ENCODE assay signal across 25 cellular contexts in the genomic region with DNA sequence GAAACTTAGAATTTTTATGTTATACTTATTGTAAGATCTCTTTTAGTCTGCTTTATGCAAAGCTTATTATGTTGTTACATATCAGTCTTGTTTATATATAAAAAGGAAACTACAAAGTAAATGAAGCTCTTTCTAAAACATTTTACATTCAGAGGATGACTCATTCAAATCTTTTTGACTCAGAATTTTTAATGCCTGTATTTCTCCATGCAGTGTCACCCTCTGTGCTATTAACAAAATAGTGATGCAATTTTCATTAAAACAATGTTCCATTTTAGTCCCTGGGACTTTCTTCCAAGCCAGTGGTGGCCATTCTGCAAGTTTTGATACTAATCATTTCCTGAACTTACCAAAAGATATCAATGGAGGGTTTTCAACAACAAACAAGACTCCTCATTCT.
DNase-seq lines count a peak whose midpoint lies in the region; ATAC-seq, FAIRE-seq and TF ChIP-seq lines count a peak whose summit lies in the region.
"Had no signal": no experiment of that assay in that cellular context is flagged by ENCODE, and none has a peak within 500 bp of the region (broad histone marks: within the 10 kb centered on the region; RNA-seq: fewer than 3 reads in every experiment).

No MANE protein-coding gene starts in this region.

- H3K27ac ChIP-seq in mammary epithelial cell (ENCODE audit: insufficient read depth, low read depth, low read length) (no peak overlapping the region), small intestine (ENCODE audit: low read depth in 1 of 2, low read length in 1 of 2) (no peak overlapping the region)
- H3K27ac ChIP-seq: coronary artery, hepatocyte, left ventricle myocardium inferior, PC-9, right lobe of liver, upper lobe of left lung had no signal

- peak overlapping the region; percentile 32; the same call in 1 of the 2 replicates for H3K27ac Mint-ChIP-seq in HFFc6
- no peak overlapping the region for H3K27ac Mint-ChIP-seq in activated CD4-positive, alpha-beta T cell treated with anti-CD3 and anti-CD28 coated beads for 36 hours
- H3K27ac Mint-ChIP-seq: activated naive CD8-positive, alpha-beta T cell treated with anti-CD3 and anti-CD28 coated beads for 36 hours; brain; endodermal cell; immature natural killer cell had no signal

- H3K36me3 Mint-ChIP-seq in HFFc6 (ENCODE audit: low read depth): no peaks in the 10 kb centered on the region
- no peaks in the 10 kb centered on the region for H3K36me3 Mint-ChIP-seq in activated CD4-positive, alpha-beta T cell treated with anti-CD3 and anti-CD28 coated beads for 36 hours (ENCODE audit: low read depth)
- H3K36me3 Mint-ChIP-seq: activated naive CD8-positive, alpha-beta T cell treated with anti-CD3 and anti-CD28 coated beads for 36 hours; brain; immature natural killer cell had no signal

- peaks cover 15% of the 10 kb centered on the region for H3K4me1 Mint-ChIP-seq in HFFc6 (ENCODE audit: low read depth)
- no peaks in the 10 kb centered on the region for H3K4me1 Mint-ChIP-seq in activated CD4-positive, alpha-beta T cell treated with anti-CD3 and anti-CD28 coated beads for 36 hours
- H3K4me1 Mint-ChIP-seq: activated naive CD8-positive, alpha-beta T cell treated with anti-CD3 and anti-CD28 coated beads for 36 hours; endodermal cell; immature natural killer cell had no signal

- intact Hi-C loops in mammary epithelial cell (cut with micrococcal nuclease): no loop called here
- intact Hi-C loops in activated CD4-positive, alpha-beta T cell treated with anti-CD3 and anti-CD28 coated beads for 36 hours (cut with DNase I, micrococcal nuclease): no loop called here

- CTCF ChIA-PET in mammary epithelial cell (lab: Charles Lee; ENCODE audit: low non-redundant PET): no interaction called here
- CTCF ChIA-PET in activated CD4-positive, alpha-beta T cell treated with anti-CD3 and anti-CD28 coated beads for 36 hours (lab: Charles Lee): no interaction called here

- no peak overlapping the region for H3K4me2 ChIP-seq in mammary epithelial cell (ENCODE audit: insufficient read depth, low read depth, low read length)
- H3K4me2 ChIP-seq: hepatocyte, PC-9 had no signal

- TF ChIP-seq CTCF in AG10803 (conservative IDR thresholded peaks at IDR 0.05; ENCODE audit: low read length): no peak
- TF ChIP-seq CTCF in HFFc6 (IDR thresholded peaks at IDR 0.05): no peak
- TF ChIP-seq CTCF in mammary epithelial cell (conservative IDR thresholded peaks at IDR 0.05 in 1 of 2, IDR thresholded peaks at IDR 0.05 in 1 of 2; ENCODE audit: extremely low read depth in 1 of 2, insufficient read depth in 1 of 2, low read depth in 1 of 2, low read length in 2 of 2): no peak

- H3K4me3 ChIP-seq in AG10803 (ENCODE audit: low read length) (no peak overlapping the region), mammary epithelial cell (replicated peaks in 1 of 3; ENCODE audit: insufficient read depth in 1 of 3, low read depth in 2 of 3, low read length in 3 of 3) (no peak overlapping the region), small intestine (ENCODE audit: low read depth in 1 of 2, low read length in 2 of 2) (no peak overlapping the region)
- H3K4me3 ChIP-seq: coronary artery, hepatocyte, left ventricle myocardium inferior, mucosa of descending colon, PC-9, right lobe of liver, upper lobe of left lung had no signal

- no peaks in the 10 kb centered on the region for H3K9me3 ChIP-seq in mammary epithelial cell (replicated peaks; ENCODE audit: insufficient read depth, low read length)
- no peaks in the 10 kb centered on the region for H3K9me3 ChIP-seq in small intestine (ENCODE audit: control insufficient read depth, low read depth)
- H3K9me3 ChIP-seq: left ventricle myocardium inferior, mucosa of descending colon, right lobe of liver, upper lobe of left lung had no signal

- no peaks in the 10 kb centered on the region for H3K79me2 ChIP-seq in mammary epithelial cell (ENCODE audit: insufficient read depth, low read length)
- H3K79me2 ChIP-seq: hepatocyte had no signal

- no peak overlapping the region for H3K9ac ChIP-seq in mammary epithelial cell (ENCODE audit: insufficient read depth, low read length)

- in situ Hi-C loops in mammary epithelial cell (cut with MboI; ENCODE audit: low sequenced_read_pairs in 2 of 2): no loop called here

- no peak for FAIRE-seq in small intestine (lab: Jason Lieb, UNC)

- no peaks in the 10 kb centered on the region for H4K20me1 ChIP-seq in mammary epithelial cell (ENCODE audit: insufficient read depth, low read length)

- H2AFZ ChIP-seq in mammary epithelial cell (ENCODE audit: low read depth, low read length): no peak overlapping the region
- H2AFZ ChIP-seq: hepatocyte, PC-9 had no signal

- peaks cover 3% of the 10 kb centered on the region for H3K4me1 ChIP-seq in mammary epithelial cell (ENCODE audit: insufficient read depth, low read length)
- H3K4me1 ChIP-seq in small intestine (ENCODE audit: control insufficient read depth in 2 of 2, insufficient read depth in 1 of 2, low read depth in 1 of 2, low read length in 1 of 2): peaks cover 0 to 2% of the 10 kb centered on the region in 2 donors
- H3K4me1 ChIP-seq: left ventricle myocardium inferior, right lobe of liver, upper lobe of left lung had no signal

- no peaks in the 10 kb centered on the region for H3K9me3 Mint-ChIP-seq in HFFc6
- peaks cover 1% of the 10 kb centered on the region for H3K9me3 Mint-ChIP-seq in activated CD4-positive, alpha-beta T cell treated with anti-CD3 and anti-CD28 coated beads for 36 hours (ENCODE audit: low read depth)
- H3K9me3 Mint-ChIP-seq: activated naive CD8-positive, alpha-beta T cell treated with anti-CD3 and anti-CD28 coated beads for 36 hours; endodermal cell had no signal

- POLR2A ChIA-PET in activated CD4-positive, alpha-beta T cell treated with anti-CD3 and anti-CD28 coated beads for 36 hours (lab: Charles Lee): no interaction called here

- H3K27me3 Mint-ChIP-seq in HFFc6 (ENCODE audit: insufficient read depth): no peaks in the 10 kb centered on the region
- no peaks in the 10 kb centered on the region for H3K27me3 Mint-ChIP-seq in activated CD4-positive, alpha-beta T cell treated with anti-CD3 and anti-CD28 coated beads for 36 hours
- H3K27me3 Mint-ChIP-seq: activated naive CD8-positive, alpha-beta T cell treated with anti-CD3 and anti-CD28 coated beads for 36 hours; brain had no signal

- H3K36me3 ChIP-seq in mammary epithelial cell (ENCODE audit: insufficient read depth, low read length) (no peaks in the 10 kb centered on the region), small intestine (ENCODE audit: control insufficient read depth in 2 of 2, insufficient read depth in 2 of 2, low read length in 2 of 2) (no peaks in the 10 kb centered on the region)
- H3K36me3 ChIP-seq: left ventricle myocardium inferior, right lobe of liver, upper lobe of left lung had no signal

- dilution Hi-C loops in mammary epithelial cell (cut with HindIII; ENCODE audit: low sequenced_read_pairs): no loop called here

- ATAC-seq in activated CD4-positive, alpha-beta T cell treated with anti-CD3 and anti-CD28 coated beads for 36 hours: no peak
- ATAC-seq: mucosa of descending colon, right lobe of liver had no signal

- peak; percentile 18 for DNase-seq in AG10803 (ENCODE audit: low read depth)
- DNase-seq in HFFc6: no peak
- DNase-seq in mammary epithelial cell: peak; percentile 11
- peak; percentile 39 for DNase-seq in foreskin melanocyte
- DNase-seq in activated CD4-positive, alpha-beta T cell treated with anti-CD3 and anti-CD28 coated beads for 36 hours: no peak
- DNase-seq in NK-92 treated with Interleukin-12 subunit alpha and Interleukin-12 subunit beta, amount 100 ng/mL, for 24 hours (lab: John Stamatoyannopoulos, UW): no peak
- no peak for DNase-seq in LoVo (ENCODE audit: low spot score)
- DNase-seq in small intestine: no peak
- DNase-seq: activated CD8-positive, alpha-beta memory T cell treated with anti-CD3 and anti-CD28 coated beads, Interleukin-2, amount 50 U/mL, for 4 hours; activated naive CD8-positive, alpha-beta T cell treated with anti-CD3 and anti-CD28 coated beads for 36 hours; endodermal cell; GF-D8; immature natural killer cell; left ventricle myocardium inferior; mucosa of descending colon; NCI-H1105 treated with DMSO at 0.1 percent for 48 hours; PC-9; right lobe of liver; SIG-M5; stimulated activated CD4-positive, alpha-beta T cell treated with anti-CD3 and anti-CD28 coated beads, Interleukin-15, amount 100 ng/mL, for 24 hours; stimulated activated CD8-positive, alpha-beta memory T cell treated with anti-CD3 and anti-CD28 coated beads, Interleukin-4, amount 100 ng/mL, for 48 hours; upper lobe of left lung had no signal

- no peak overlapping the region for H3K4me3 Mint-ChIP-seq in HFFc6
- no peak overlapping the region for H3K4me3 Mint-ChIP-seq in activated CD4-positive, alpha-beta T cell treated with anti-CD3 and anti-CD28 coated beads for 36 hours
- H3K4me3 Mint-ChIP-seq: activated naive CD8-positive, alpha-beta T cell treated with anti-CD3 and anti-CD28 coated beads for 36 hours; brain; endodermal cell; immature natural killer cell had no signal

- BruUV-seq in mammary epithelial cell (replicated peaks; lab: Mats Ljungman, UMichigan): no TSS peak

- no peaks in the 10 kb centered on the region for H3K27me3 ChIP-seq in mammary epithelial cell (ENCODE audit: insufficient read depth, low read length)
- no peaks in the 10 kb centered on the region for H3K27me3 ChIP-seq in small intestine (ENCODE audit: control insufficient read depth in 2 of 2, insufficient read depth in 2 of 2, low read length in 2 of 2)
- H3K27me3 ChIP-seq: hepatocyte, right lobe of liver, upper lobe of left lung had no signal

Comparison
In these comparisons a context has a peak if more than half of its experiments do, and no peak if none do; other contexts are left out.
1. DNase-seq: peak in AG10803 (single experiment), mammary epithelial cell (single experiment) and foreskin melanocyte (single experiment); none in HFFc6 (single experiment), activated CD4-positive, alpha-beta T cell treated with anti-CD3 and anti-CD28 coated beads for 36 hours (single experiment), NK-92 treated with Interleukin-12 subunit alpha and Interleukin-12 subunit beta, amount 100 ng/mL, for 24 hours (single experiment), LoVo (single experiment) and small intestine (single experiment).